In the genomic region with DNA sequence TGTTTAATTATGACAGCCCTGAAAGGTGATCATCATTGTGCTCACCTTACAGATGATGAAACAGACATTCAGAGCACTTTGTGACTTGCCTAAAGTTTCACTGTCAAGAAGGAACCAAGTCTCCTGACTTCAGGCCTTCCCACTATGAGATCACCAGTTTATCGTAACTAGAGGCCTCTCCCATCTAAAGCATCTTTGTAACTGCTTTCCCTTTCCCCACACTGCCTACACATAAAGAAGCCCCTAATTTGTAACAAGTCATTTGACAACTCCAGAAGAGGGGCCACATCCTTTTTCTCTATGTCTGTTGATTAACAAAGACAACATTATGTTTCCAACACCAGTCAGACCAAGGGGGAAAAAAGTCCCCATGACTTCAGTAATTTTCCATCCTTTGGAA, we compare ENCODE assay signal across 8 cellular contexts. TPM values are rescaled to one million over a fixed set of nuclear protein-coding genes. Genes with fewer than 3 reads are reported as not detected.
DNase-seq lines count a peak whose midpoint lies in the region; ATAC-seq and TF ChIP-seq lines count a peak whose summit lies in the region.
"Had no signal": no experiment of that assay in that cellular context is flagged by ENCODE, and none has a peak within 500 bp of the region (broad histone marks: within the 10 kb centered on the region; RNA-seq: fewer than 3 reads in every experiment).

No MANE protein-coding gene starts in this region.

- H3K4me1 Mint-ChIP-seq in activated T-helper 1 cell treated with anti-CD3 and anti-CD28 coated beads, Interleukin-12 subunit alpha, Interleukin-12 subunit beta, Interleukin-2, Interleukin-4 antibody, amounts not matched to agents 30 ng/mL and 10 ng/mL and 1 ng/mL, durations not matched to agents 14 hours and 24 hours and 36 hours (ENCODE audit: low read depth): peaks cover 67% of the 10 kb centered on the region

- no peaks in the 10 kb centered on the region for H3K36me3 ChIP-seq in parathyroid adenoma (ENCODE audit: control insufficient read depth, insufficient read depth, low read length)

- peak overlapping the region; percentile 97 for H3K4me3 Mint-ChIP-seq in activated T-helper 1 cell treated with anti-CD3 and anti-CD28 coated beads, Interleukin-12 subunit alpha, Interleukin-12 subunit beta, Interleukin-2, Interleukin-4 antibody, amounts not matched to agents 30 ng/mL and 10 ng/mL and 1 ng/mL, durations not matched to agents 14 hours and 24 hours and 36 hours

- H3K36me3 Mint-ChIP-seq in activated T-helper 1 cell treated with anti-CD3 and anti-CD28 coated beads, Interleukin-12 subunit alpha, Interleukin-12 subunit beta, Interleukin-2, Interleukin-4 antibody, amounts not matched to agents 30 ng/mL and 10 ng/mL and 1 ng/mL, durations not matched to agents 14 hours and 24 hours and 36 hours (ENCODE audit: low read depth): peaks cover 19% of the 10 kb centered on the region

- ATAC-seq in GM18520 (IDR thresholded peaks at IDR 0.05; ENCODE audit: unreplicated experiment): peak; percentile 37
- ATAC-seq in HG02885 (IDR thresholded peaks at IDR 0.05; ENCODE audit: poor library complexity, unreplicated experiment): peak; percentile 38

- no peaks in the 10 kb centered on the region for H3K27me3 Mint-ChIP-seq in activated T-helper 1 cell treated with anti-CD3 and anti-CD28 coated beads, Interleukin-12 subunit alpha, Interleukin-12 subunit beta, Interleukin-2, Interleukin-4 antibody, amounts not matched to agents 30 ng/mL and 10 ng/mL and 1 ng/mL, durations not matched to agents 14 hours and 24 hours and 36 hours (ENCODE audit: insufficient read depth)

- H2AFZ ChIP-seq in parathyroid adenoma: no peak overlapping the region

- DNase-seq in activated T-helper 1 cell treated with anti-CD3 and anti-CD28 coated beads, Interleukin-12 subunit alpha, Interleukin-12 subunit beta, Interleukin-2, Interleukin-4 antibody, amounts not matched to agents 30 ng/mL and 10 ng/mL and 1 ng/mL, durations not matched to agents 14 hours and 24 hours and 36 hours (ENCODE audit: low spot score): peak; percentile 28
- no peak for DNase-seq in NCI-H2081 (lab: John Stamatoyannopoulos, UW)
- DNase-seq in AG20443 (ENCODE audit: low spot score): no peak
- DNase-seq in SKM-1 (lab: John Stamatoyannopoulos, UW; ENCODE audit: unreplicated experiment): no peak
- DNase-seq: NCI-H510A treated with DMSO at 0.1 percent for 48 hours had no signal

- H3K27me3 ChIP-seq in parathyroid adenoma (ENCODE audit: control insufficient read depth, insufficient read depth, low read length): no peaks in the 10 kb centered on the region

- no peaks in the 10 kb centered on the region for H3K9me3 ChIP-seq in parathyroid adenoma (ENCODE audit: control insufficient read depth, low read length)

- no peak for TF ChIP-seq CTCF in parathyroid adenoma (IDR thresholded peaks at IDR 0.05)

- H3K4me3 ChIP-seq in parathyroid adenoma (ENCODE audit: low read depth, low read length): peak overlapping the region; percentile 33

- no peak overlapping the region for H3K9ac ChIP-seq in parathyroid adenoma

- H3K79me2 ChIP-seq in parathyroid adenoma: no peaks in the 10 kb centered on the region

- peak overlapping the region; percentile 16 for H3K27ac ChIP-seq in parathyroid adenoma

- H3K27ac Mint-ChIP-seq in activated T-helper 1 cell treated with anti-CD3 and anti-CD28 coated beads, Interleukin-12 subunit alpha, Interleukin-12 subunit beta, Interleukin-2, Interleukin-4 antibody, amounts not matched to agents 30 ng/mL and 10 ng/mL and 1 ng/mL, durations not matched to agents 14 hours and 24 hours and 36 hours: peak overlapping the region; percentile 100

- H3K4me1 ChIP-seq in parathyroid adenoma: peaks cover 17% of the 10 kb centered on the region

- H3K9me3 Mint-ChIP-seq in activated T-helper 1 cell treated with anti-CD3 and anti-CD28 coated beads, Interleukin-12 subunit alpha, Interleukin-12 subunit beta, Interleukin-2, Interleukin-4 antibody, amounts not matched to agents 30 ng/mL and 10 ng/mL and 1 ng/mL, durations not matched to agents 14 hours and 24 hours and 36 hours: no peaks in the 10 kb centered on the region

- H3K4me2 ChIP-seq in parathyroid adenoma (ENCODE audit: low read length): peak overlapping the region; percentile 29

- intact Hi-C loops in activated T-helper 1 cell treated with anti-CD3 and anti-CD28 coated beads, Interleukin-12 subunit alpha, Interleukin-12 subunit beta, Interleukin-2, Interleukin-4 antibody, amounts not matched to agents 30 ng/mL and 10 ng/mL and 1 ng/mL, durations not matched to agents 14 hours and 24 hours and 36 hours (cut with micrococcal nuclease): loop anchor here (1.0 to 2.0 kb wide), 6 partner anchors 14 to 455 kb away; a partner anchor contains a TSS

RNA-seq across cellular contexts. Expression of a gene that starts 1.1 kb away (rescaled TPM):
- 38.6 and 40.6 TPM in 2 replicates for total RNA-seq in activated T-helper 1 cell treated with anti-CD3 and anti-CD28 coated beads, Interleukin-12 subunit alpha, Interleukin-12 subunit beta, Interleukin-2, Interleukin-4 antibody, amounts not matched to agents 30 ng/mL and 10 ng/mL and 1 ng/mL, durations not matched to agents 14 hours and 24 hours and 36 hours
